13 cellular contexts compared by ENCODE assay signal in genomic region chr7:77063732-77064131, GRCh38. TPM values are rescaled to one million over a fixed set of nuclear protein-coding genes. Genes with fewer than 3 reads are reported as not detected.
DNase-seq lines count a peak whose midpoint lies in the region; ATAC-seq, FAIRE-seq and TF ChIP-seq lines count a peak whose summit lies in the region.
"Not testable (repeated sequence)": the region's sequence is repeated elsewhere in the genome, so short reads cannot be mapped to it uniquely, and the experiment has no call there.
"Had no signal": no experiment of that assay in that cellular context is flagged by ENCODE, and none has a peak within 500 bp of the region (broad histone marks: within the 10 kb centered on the region; RNA-seq: fewer than 3 reads in every experiment).

No MANE protein-coding gene starts in this region.

- dilution Hi-C loops in endothelial cell of umbilical vein (cut with MboI; ENCODE audit: extremely low pct_ligation_motif_present, low sequenced_read_pairs) = not testable (repeated sequence)

- POLR2A ChIA-PET in A673 (lab: Charles Lee; ENCODE audit: low non-redundant PET); HCT116 (lab: Charles Lee); PC-9 (lab: Charles Lee; ENCODE audit: unreplicated experiment); GM12878 (lab: Charles Lee); endothelial cell of umbilical vein (lab: Charles Lee); HepG2 (lab: Yijun Ruan, JAX): not testable (repeated sequence)

- not testable (repeated sequence) for H3K9me2 ChIP-seq in HCT116 (ENCODE audit: insufficient read depth); PC-9 (ENCODE audit: insufficient read depth)

- H3F3A ChIP-seq in PC-9 (ENCODE audit: insufficient read depth, low read depth) = not testable (repeated sequence)

- BruUV-seq in A673 (replicated peaks; lab: Mats Ljungman, UMichigan) = TSS peak; percentile 46
- TSS peak; percentile 53 for BruUV-seq in HCT116 (replicated peaks; lab: Mats Ljungman, UMichigan)
- TSS peak; percentile 18 for BruUV-seq in PC-9 (replicated peaks; lab: Mats Ljungman, UMichigan)
- BruUV-seq in GM12878 (replicated peaks; lab: Mats Ljungman, UMichigan) = TSS peak; percentile 86
- TSS peak; percentile 42 for BruUV-seq in endothelial cell of umbilical vein (replicated peaks; lab: Mats Ljungman, UMichigan)
- TSS peak; percentile 78 for BruUV-seq in HepG2 (replicated peaks; lab: Mats Ljungman, UMichigan)

- intact Hi-C loops in A673 (cut with micrococcal nuclease; ENCODE audit: unreplicated experiment); HCT116 (cut with micrococcal nuclease); PC-9 (cut with micrococcal nuclease; ENCODE audit: unreplicated experiment); GM12878 (cut with micrococcal nuclease; ENCODE audit: unreplicated experiment); endothelial cell of umbilical vein (cut with micrococcal nuclease); left ventricle myocardium superior (cut with micrococcal nuclease); HepG2 (cut with micrococcal nuclease; ENCODE audit: unreplicated experiment): not testable (repeated sequence)

- H3K4me1 ChIP-seq in A673 (ENCODE audit: insufficient read depth, low read length, poor library complexity, severe bottlenecking); HCT116 (ENCODE audit: control insufficient read depth in 1 of 2, insufficient read depth in 2 of 2, low read length in 2 of 2); PC-9 (replicated peaks; ENCODE audit: insufficient read depth); GM12878 (ENCODE audit: control insufficient read depth, insufficient read depth, low read length); endothelial cell of umbilical vein (ENCODE audit: control insufficient read depth, extremely low read depth, insufficient read depth, low read length): not testable (repeated sequence)
- H3K4me1 ChIP-seq in HepG2 (ENCODE audit: insufficient read depth, low read length) = peaks cover 11% of the 10 kb centered on the region

- not testable (repeated sequence) for TF ChIP-seq CTCF in A673 (conservative IDR thresholded peaks at IDR 0.05; ENCODE audit: low read depth, low read length); HCT116 (IDR thresholded peaks at IDR 0.05 in 2 of 3, conservative IDR thresholded peaks at IDR 0.05 in 1 of 3; ENCODE audit: borderline replicate concordance in 1 of 3, insufficient read depth in 1 of 3, low read depth in 2 of 3, low read length in 2 of 3); PC-9 (conservative IDR thresholded peaks at IDR 0.05); GM12878 (IDR thresholded peaks at IDR 0.05 in 2 of 3, conservative IDR thresholded peaks at IDR 0.05 in 1 of 3; ENCODE audit: control insufficient read depth in 2 of 3, extremely low read depth in 1 of 3, insufficient read depth in 1 of 3, low read depth in 3 of 3, low read length in 3 of 3); endothelial cell of umbilical vein (IDR thresholded peaks at IDR 0.05; ENCODE audit: extremely low read depth in 1 of 2, insufficient read depth in 1 of 2, low read depth in 1 of 2, low read length in 2 of 2); HepG2 (CRISPR knock-in tag; IDR thresholded peaks at IDR 0.05)

- in situ Hi-C loops in GM12878 (cut with MboI); HepG2 (cut with HindIII; ENCODE audit: extremely low pct_ligation_motif_present, low pct_unique_long_range_greater_than_20kb): not testable (repeated sequence)

- H3K27ac ChIP-seq in A673 (ENCODE audit: low read depth, low read length, poor library complexity, severe bottlenecking); HCT116 (ENCODE audit: low read depth, low read length); PC-9; GM12878 (ENCODE audit: control insufficient read depth, insufficient read depth); endothelial cell of umbilical vein (ENCODE audit: insufficient read depth, low read depth, low read length); HepG2 (ENCODE audit: extremely low read length, insufficient read depth, low read length): not testable (repeated sequence)

- H3K4me2 ChIP-seq in HCT116 (ENCODE audit: low read length); PC-9; GM12878 (ENCODE audit: control insufficient read depth, insufficient read depth); endothelial cell of umbilical vein (ENCODE audit: insufficient read depth, low read length); HepG2 (ENCODE audit: low read depth, low read length): not testable (repeated sequence)

- H2AFZ ChIP-seq in HCT116 (ENCODE audit: low read depth, low read length, poor library complexity, severe bottlenecking); PC-9; GM12878 (ENCODE audit: control insufficient read depth, low read depth, low read length); endothelial cell of umbilical vein (ENCODE audit: low read depth, low read length); HepG2 (ENCODE audit: low read length): not testable (repeated sequence)

- TF ChIP-seq RAD21 in HCT116 (IDR thresholded peaks at IDR 0.05; ENCODE audit: low read depth); GM12878 (IDR thresholded peaks at IDR 0.05; ENCODE audit: insufficient read depth, low read depth, low read length); HepG2 (CRISPR knock-in tag; IDR thresholded peaks at IDR 0.05): not testable (repeated sequence)

- not testable (repeated sequence) for H3K4me3 ChIP-seq in A673 (ENCODE audit: low read depth, low read length, poor library complexity, severe bottlenecking); HCT116 (replicated peaks in 1 of 2; ENCODE audit: low read depth in 1 of 2, low read length in 2 of 2); PC-9; GM12878; endothelial cell of umbilical vein (replicated peaks in 1 of 3; ENCODE audit: insufficient read depth in 1 of 3, low read depth in 1 of 3, low read length in 3 of 3); HepG2 (replicated peaks in 1 of 3; ENCODE audit: insufficient read depth in 1 of 3, low read depth in 2 of 3, low read length in 3 of 3)

- not testable (repeated sequence) for TF ChIP-seq EP300 in GM12878 (IDR thresholded peaks at IDR 0.05; ENCODE audit: borderline replicate concordance in 1 of 2, control insufficient read depth in 1 of 2, low read depth in 2 of 2, low read length in 2 of 2); HepG2 (IDR thresholded peaks at IDR 0.05; ENCODE audit: low read depth in 2 of 2, low read length in 2 of 2); HepG2 (CRISPR knock-in tag; IDR thresholded peaks at IDR 0.05; ENCODE audit: borderline replicate concordance)

- CTCF ChIA-PET in A673 (lab: Charles Lee); HCT116 (lab: Charles Lee); PC-9 (lab: Charles Lee); GM12878 (lab: Yijun Ruan, JAX); endothelial cell of umbilical vein (lab: Charles Lee); HepG2 (lab: Yijun Ruan, JAX; ENCODE audit: low intra/inter-chr PET ratio, low total read pairs): not testable (repeated sequence)

- not testable (repeated sequence) for H3K9me1 ChIP-seq in endothelial cell of umbilical vein (replicated peaks; ENCODE audit: control insufficient read depth, extremely low read depth, insufficient read depth, low read length)

- not testable (repeated sequence) for H3K9me3 ChIP-seq in A673 (ENCODE audit: low read depth, low read length, poor library complexity, severe bottlenecking); HCT116 (ENCODE audit: control insufficient read depth in 1 of 2, insufficient read depth in 1 of 2, low read depth in 1 of 2, low read length in 2 of 2); PC-9 (ENCODE audit: insufficient read depth, low read depth); GM12878 (replicated peaks; ENCODE audit: control insufficient read depth, insufficient read depth, low read length); endothelial cell of umbilical vein (replicated peaks; ENCODE audit: control insufficient read depth, insufficient read depth, low read length); HepG2 (ENCODE audit: low read length)

- 95% methylated on average over 3 of the region's 4 CpGs for WGBS in GM12878 (ENCODE audit: insufficient coverage, insufficient replicate concordance, low lambda C conversion rate, missing lambda C conversion rate)
- WGBS in HepG2 (ENCODE audit: low lambda C conversion rate) = 99% methylated on average over 4 of the region's 4 CpGs

- not testable (repeated sequence) for H3K36me3 ChIP-seq in A673 (ENCODE audit: insufficient read depth, low read length, poor library complexity, severe bottlenecking); HCT116 (ENCODE audit: control insufficient read depth in 1 of 2, insufficient read depth in 2 of 2, low read length in 2 of 2); PC-9 (ENCODE audit: low read depth); GM12878 (ENCODE audit: control insufficient read depth in 2 of 2, insufficient read depth in 2 of 2, low read length in 1 of 2); endothelial cell of umbilical vein (ENCODE audit: control insufficient read depth in 2 of 2, extremely low read depth in 1 of 2, insufficient read depth in 2 of 2, low read length in 2 of 2); HepG2 (replicated peaks in 1 of 2; ENCODE audit: control insufficient read depth in 1 of 2, insufficient read depth in 2 of 2, low read length in 2 of 2)

- FAIRE-seq in GM12878 (lab: Jason Lieb, UNC); HepG2 (lab: Jason Lieb, UNC): not testable (repeated sequence)
- peak; percentile 84 for FAIRE-seq in endothelial cell of umbilical vein (lab: Jason Lieb, UNC)

- not testable (repeated sequence) for H4K20me1 ChIP-seq in HCT116 (ENCODE audit: insufficient read depth); PC-9 (ENCODE audit: insufficient read depth); GM12878 (ENCODE audit: control insufficient read depth, insufficient read depth); endothelial cell of umbilical vein (replicated peaks; ENCODE audit: control insufficient read depth, extremely low read depth, insufficient read depth, low read length); HepG2 (ENCODE audit: insufficient read depth, low read length)

- not testable (repeated sequence) for ATAC-seq in HCT116, GM12878, HepG2
- ATAC-seq in left ventricle myocardium superior = peak; percentile 31

- H3K9ac ChIP-seq in HCT116 (ENCODE audit: low read length); GM12878 (ENCODE audit: control insufficient read depth, insufficient read depth, low read length); endothelial cell of umbilical vein (replicated peaks; ENCODE audit: extremely low read depth, insufficient read depth, low read length); HepG2 (ENCODE audit: insufficient read depth, low read depth, low read length): not testable (repeated sequence)

- H3K27me3 ChIP-seq in A673 (replicated peaks; ENCODE audit: insufficient read depth, low read depth, low read length, poor library complexity); HCT116 (ENCODE audit: insufficient read depth, low read length); PC-9 (ENCODE audit: insufficient read depth, low read depth); GM12878 (replicated peaks in 1 of 2; ENCODE audit: control insufficient read depth in 2 of 2, insufficient read depth in 2 of 2, low read length in 1 of 2); endothelial cell of umbilical vein (ENCODE audit: control insufficient read depth in 2 of 2, insufficient read depth in 2 of 2, low read length in 2 of 2); HepG2 (ENCODE audit: control insufficient read depth in 1 of 2, insufficient read depth in 2 of 2, low read length in 2 of 2): not testable (repeated sequence)

- RAD21 ChIA-PET in HCT116 (lab: Charles Lee; ENCODE audit: low non-redundant PET in 1 of 2, low total read pairs in 2 of 2, uncharacterized antibody in 2 of 2, unreplicated experiment in 2 of 2); GM12878 (lab: Charles Lee; ENCODE audit: unreplicated experiment): not testable (repeated sequence)

- H3K79me2 ChIP-seq in HCT116 (ENCODE audit: insufficient read depth, low read length); PC-9 (ENCODE audit: low read depth); GM12878 (ENCODE audit: control insufficient read depth, insufficient read depth, low read length); endothelial cell of umbilical vein (ENCODE audit: control insufficient read depth, insufficient read depth, low read length); HepG2 (ENCODE audit: insufficient read depth, low read length): not testable (repeated sequence)

- not testable (repeated sequence) for TF ChIP-seq POLR2A in HCT116 (IDR thresholded peaks at IDR 0.05; ENCODE audit: borderline replicate concordance, extremely low read depth, insufficient read depth, insufficient read length); GM12878 (IDR thresholded peaks at IDR 0.05; ENCODE audit: low read depth, low read length); endothelial cell of umbilical vein (IDR thresholded peaks at IDR 0.05; ENCODE audit: low read depth, low read length); HepG2 (IDR thresholded peaks at IDR 0.05; ENCODE audit: insufficient read depth in 1 of 2, low read depth in 2 of 2, low read length in 2 of 2)

- SMC1A ChIA-PET in GM12878 (lab: Charles Lee; ENCODE audit: uncharacterized antibody, unreplicated experiment) = not testable (repeated sequence)

- not testable (repeated sequence) for DNase-seq in A673 (ENCODE audit: low spot score); HCT116 (ENCODE audit: low read depth, low spot score); PC-9; GM12878 (ENCODE audit: low read depth, low spot score); endothelial cell of umbilical vein (ENCODE audit: low read depth, low spot score); left ventricle myocardium superior; HepG2 (ENCODE audit: low spot score)

RNA-seq across cellular contexts. Expression of gene SPDYE18, which starts 1.4 kb away (rescaled TPM):
- total RNA-seq in A673 (2021) = not detected in 2 replicates
- total RNA-seq in HCT116 (2021; ENCODE audit: unreplicated experiment) = 0.37 TPM
- 0.12 TPM in 1 of 2 replicates, not detected in the other for polyA plus RNA-seq in HCT116 (2012)
- 0.44 TPM in 1 of 2 replicates, not detected in the other for total RNA-seq in PC-9 (2021)
- 0.69 TPM in 1 of 2 replicates, not detected in the other for total RNA-seq in GM12878 (2013; cell fraction: nucleolus; rRNA removed)
- total RNA-seq in GM12878 (2014; rRNA removed) = 0.16 and 0.23 TPM in 2 replicates
- total RNA-seq in GM12878 (2014; rRNA removed; fragmentation: Illumina TruSeq; extraction: Trizol) = 0.27 TPM in 1 of 2 replicates, not detected in the other
- total RNA-seq in GM12878 (2021) = 0.74 TPM in 1 of 2 replicates, not detected in the other
- not detected for polyA plus RNA-seq in GM12878 (2011; ENCODE audit: low read depth)
- 0.20 and 0.23 TPM in 2 replicates for polyA plus RNA-seq in GM12878 (2011; rRNA removed)
- polyA plus RNA-seq in GM12878 (2011; cell fraction: cytosol; rRNA removed) = 0.07 and 0.27 TPM in 2 replicates
- 0.20 and 0.33 TPM in 2 replicates for polyA plus RNA-seq in GM12878 (2011; cell fraction: nucleus; rRNA removed)
- not detected in 2 replicates for polyA plus RNA-seq in GM12878 (2012)
- 0.29 TPM in 1 of 2 replicates, not detected in the other for polyA plus RNA-seq in GM12878 (2014; fragmentation: Illumina TruSeq; extraction: Trizol)
- not detected for polyA plus RNA-seq in GM12878 (2014; fragmentation: Nextera tagmentation; extraction: Ambion mirVana)
- 0.56 TPM in 1 of 2 replicates, not detected in the other for polyA plus RNA-seq in GM12878 (2014; rRNA removed)
- under 1 TPM in 1 of 2 experiments, not detected in 1; 0.39 TPM for polyA plus RNA-seq in GM12878 (2016; fragmentation: Nextera tagmentation; extraction: Ambion mirVana)
- not detected in 2 replicates for polyA minus RNA-seq in GM12878 (2011; rRNA and poly(A)+ RNA removed)
- polyA minus RNA-seq in GM12878 (2011; cell fraction: cytosol; rRNA and poly(A)+ RNA removed) = not detected in 2 replicates
- 0.38 TPM in 1 of 2 replicates, not detected in the other for polyA minus RNA-seq in GM12878 (2011; cell fraction: nucleus; rRNA and poly(A)+ RNA removed)
- 0.35 and 0.66 TPM in 2 replicates for total RNA-seq in endothelial cell of umbilical vein
- polyA plus RNA-seq in endothelial cell of umbilical vein = not detected in 2 replicates
- 0.13 and 0.16 TPM in 2 replicates for polyA plus RNA-seq in endothelial cell of umbilical vein (2011; cell fraction: cytosol; rRNA removed)
- polyA plus RNA-seq in endothelial cell of umbilical vein (2011; cell fraction: nucleus; rRNA removed) = 1.2 and 1.3 TPM in 2 replicates
- not detected in 2 replicates for polyA plus RNA-seq in endothelial cell of umbilical vein (2012)
- 1.6 TPM in 1 of 2 replicates, not detected in the other for polyA minus RNA-seq in endothelial cell of umbilical vein
- not detected for polyA minus RNA-seq in endothelial cell of umbilical vein (2011; cell fraction: cytosol; rRNA and poly(A)+ RNA removed)
- polyA minus RNA-seq in endothelial cell of umbilical vein (2011; cell fraction: nucleus; rRNA and poly(A)+ RNA removed) = not detected in 2 replicates
- total RNA-seq in left ventricle myocardium superior = 0.40 TPM
- total RNA-seq in HepG2 (2016; rRNA removed; fragmentation: Illumina TruSeq; extraction: Trizol) = 0.29 TPM in 1 of 2 replicates, not detected in the other
- 0.40 and 0.53 TPM in 2 replicates for total RNA-seq in HepG2 (2016; cell fraction: cytosol; rRNA removed; fragmentation: Illumina TruSeq; extraction: Trizol; ENCODE audit: low read depth)
- total RNA-seq in HepG2 (2016; cell fraction: insoluble cytoplasmic fraction; rRNA removed; fragmentation: Illumina TruSeq; extraction: Trizol) = 0.32 TPM in 1 of 2 replicates, not detected in the other
- total RNA-seq in HepG2 (2016; cell fraction: membrane; rRNA removed; fragmentation: Illumina TruSeq; extraction: Trizol) = 0.22 TPM in 1 of 2 replicates, not detected in the other
- total RNA-seq in HepG2 (2016; cell fraction: nucleus; rRNA removed; fragmentation: Illumina TruSeq; extraction: Trizol) = 0.75 TPM in 1 of 2 replicates, not detected in the other
- polyA plus RNA-seq in HepG2 (2011; rRNA removed) = not detected in 2 replicates
- 0.07 TPM in 1 of 2 replicates, not detected in the other for polyA plus RNA-seq in HepG2 (2011; cell fraction: cytosol; rRNA removed)
- polyA plus RNA-seq in HepG2 (2011; cell fraction: nucleus; rRNA removed) = 0.47 TPM in 1 of 2 replicates, not detected in the other
- polyA plus RNA-seq in HepG2 (2012) = not detected in 2 replicates
- not detected in 2 replicates for polyA plus RNA-seq in HepG2 (2016; cell fraction: cytosol; fragmentation: Illumina TruSeq; extraction: Trizol; ENCODE audit: low read depth)
- not detected in 2 replicates for polyA plus RNA-seq in HepG2 (2016; cell fraction: insoluble cytoplasmic fraction; fragmentation: Illumina TruSeq; extraction: Trizol; ENCODE audit: low read depth)
- 0.16 TPM in 1 of 2 replicates, not detected in the other for polyA plus RNA-seq in HepG2 (2016; cell fraction: membrane; fragmentation: Illumina TruSeq; extraction: Trizol; ENCODE audit: low read depth)
- 1.00 and 1.1 TPM in 2 replicates for polyA plus RNA-seq in HepG2 (2016; cell fraction: nucleus; fragmentation: Illumina TruSeq; extraction: Trizol; ENCODE audit: insufficient read depth, low read depth)
- polyA minus RNA-seq in HepG2 (2011; rRNA and poly(A)+ RNA removed; ENCODE audit: low replicate concordance) = 0.24 TPM in 1 of 2 replicates, not detected in the other
- polyA minus RNA-seq in HepG2 (2011; cell fraction: cytosol; rRNA and poly(A)+ RNA removed) = not detected in 2 replicates
- not detected in 2 replicates for polyA minus RNA-seq in HepG2 (2011; cell fraction: nucleus; rRNA and poly(A)+ RNA removed)
- total RNA-seq: GM23248, H1, H7 had no signal
- polyA plus RNA-seq: CD14-positive monocyte; CD8-positive, alpha-beta memory T cell; GM23248; H1 had no signal

RNA-seq across cellular contexts. Expression of gene SPDYE17, which starts 31.6 kb away (rescaled TPM):
- not detected in 2 replicates for total RNA-seq in A673 (2021)
- total RNA-seq in HCT116 (2021; ENCODE audit: unreplicated experiment) = not detected
- polyA plus RNA-seq in HCT116 (2012) = not detected in 2 replicates
- not detected in 2 replicates for total RNA-seq in PC-9 (2021)
- total RNA-seq in GM12878 (2013; cell fraction: nucleolus; rRNA removed) = not detected in 2 replicates
- not detected in 2 replicates for total RNA-seq in GM12878 (2014; rRNA removed)
- not detected in 2 replicates for total RNA-seq in GM12878 (2014; rRNA removed; fragmentation: Illumina TruSeq; extraction: Trizol)
- not detected in 2 replicates for total RNA-seq in GM12878 (2021)
- not detected for polyA plus RNA-seq in GM12878 (2011; ENCODE audit: low read depth)
- not detected in 2 replicates for polyA plus RNA-seq in GM12878 (2011; rRNA removed)
- polyA plus RNA-seq in GM12878 (2011; cell fraction: cytosol; rRNA removed) = not detected in 2 replicates
- not detected in 2 replicates for polyA plus RNA-seq in GM12878 (2011; cell fraction: nucleus; rRNA removed)
- polyA plus RNA-seq in GM12878 (2012) = not detected in 2 replicates
- polyA plus RNA-seq in GM12878 (2014; fragmentation: Illumina TruSeq; extraction: Trizol) = not detected in 2 replicates
- not detected for polyA plus RNA-seq in GM12878 (2014; fragmentation: Nextera tagmentation; extraction: Ambion mirVana)
- not detected in 2 replicates for polyA plus RNA-seq in GM12878 (2014; rRNA removed)
- polyA plus RNA-seq in GM12878 (2016; fragmentation: Nextera tagmentation; extraction: Ambion mirVana) = not detected
- polyA minus RNA-seq in GM12878 (2011; rRNA and poly(A)+ RNA removed) = not detected in 2 replicates
- not detected in 2 replicates for polyA minus RNA-seq in GM12878 (2011; cell fraction: cytosol; rRNA and poly(A)+ RNA removed)
- polyA minus RNA-seq in GM12878 (2011; cell fraction: nucleus; rRNA and poly(A)+ RNA removed) = not detected in 2 replicates
- total RNA-seq in endothelial cell of umbilical vein = not detected in 2 replicates
- polyA plus RNA-seq in endothelial cell of umbilical vein = not detected in 2 replicates
- not detected in 2 replicates for polyA plus RNA-seq in endothelial cell of umbilical vein (2011; cell fraction: cytosol; rRNA removed)
- not detected in 2 replicates for polyA plus RNA-seq in endothelial cell of umbilical vein (2011; cell fraction: nucleus; rRNA removed)
- not detected in 2 replicates for polyA plus RNA-seq in endothelial cell of umbilical vein (2012)
- not detected in 2 replicates for polyA minus RNA-seq in endothelial cell of umbilical vein
- not detected for polyA minus RNA-seq in endothelial cell of umbilical vein (2011; cell fraction: cytosol; rRNA and poly(A)+ RNA removed)
- not detected in 2 replicates for polyA minus RNA-seq in endothelial cell of umbilical vein (2011; cell fraction: nucleus; rRNA and poly(A)+ RNA removed)
- not detected for total RNA-seq in left ventricle myocardium superior
- total RNA-seq in HepG2 (2016; rRNA removed; fragmentation: Illumina TruSeq; extraction: Trizol) = not detected in 2 replicates
- not detected in 2 replicates for total RNA-seq in HepG2 (2016; cell fraction: cytosol; rRNA removed; fragmentation: Illumina TruSeq; extraction: Trizol; ENCODE audit: low read depth)
- total RNA-seq in HepG2 (2016; cell fraction: insoluble cytoplasmic fraction; rRNA removed; fragmentation: Illumina TruSeq; extraction: Trizol) = not detected in 2 replicates
- not detected in 2 replicates for total RNA-seq in HepG2 (2016; cell fraction: membrane; rRNA removed; fragmentation: Illumina TruSeq; extraction: Trizol)
- not detected in 2 replicates for total RNA-seq in HepG2 (2016; cell fraction: nucleus; rRNA removed; fragmentation: Illumina TruSeq; extraction: Trizol)
- polyA plus RNA-seq in HepG2 (2011; rRNA removed) = not detected in 2 replicates
- polyA plus RNA-seq in HepG2 (2011; cell fraction: cytosol; rRNA removed) = not detected in 2 replicates
- not detected in 2 replicates for polyA plus RNA-seq in HepG2 (2011; cell fraction: nucleus; rRNA removed)
- polyA plus RNA-seq in HepG2 (2012) = not detected in 2 replicates
- not detected in 2 replicates for polyA plus RNA-seq in HepG2 (2016; cell fraction: cytosol; fragmentation: Illumina TruSeq; extraction: Trizol; ENCODE audit: low read depth)
- not detected in 2 replicates for polyA plus RNA-seq in HepG2 (2016; cell fraction: insoluble cytoplasmic fraction; fragmentation: Illumina TruSeq; extraction: Trizol; ENCODE audit: low read depth)
- not detected in 2 replicates for polyA plus RNA-seq in HepG2 (2016; cell fraction: membrane; fragmentation: Illumina TruSeq; extraction: Trizol; ENCODE audit: low read depth)
- polyA plus RNA-seq in HepG2 (2016; cell fraction: nucleus; fragmentation: Illumina TruSeq; extraction: Trizol; ENCODE audit: insufficient read depth, low read depth) = not detected in 2 replicates
- polyA minus RNA-seq in HepG2 (2011; rRNA and poly(A)+ RNA removed; ENCODE audit: low replicate concordance) = not detected in 2 replicates
- polyA minus RNA-seq in HepG2 (2011; cell fraction: cytosol; rRNA and poly(A)+ RNA removed) = not detected in 2 replicates
- not detected in 2 replicates for polyA minus RNA-seq in HepG2 (2011; cell fraction: nucleus; rRNA and poly(A)+ RNA removed)
- total RNA-seq: CD4-positive, alpha-beta T cell; CD8-positive, alpha-beta memory T cell; GM23248; H1; H7 had no signal
- polyA plus RNA-seq: CD14-positive monocyte; CD8-positive, alpha-beta memory T cell; GM23248; H1 had no signal

RNA-seq across cellular contexts. Expression of gene CCDC146, which starts 58.7 kb away (rescaled TPM):
- total RNA-seq in A673 (2021) (1.1 and 2.2 TPM in 2 replicates), HCT116 (2021; ENCODE audit: unreplicated experiment) (6.3 TPM), PC-9 (2021) (11.6 and 15.9 TPM in 2 replicates), GM12878 (2014; rRNA removed) (0.90 and 1.6 TPM in 2 replicates), GM12878 (2014; rRNA removed; fragmentation: Illumina TruSeq; extraction: Trizol) (1.3 and 1.5 TPM in 2 replicates), GM12878 (2021) (1.2 and 2.0 TPM in 2 replicates), endothelial cell of umbilical vein (2.2 and 2.6 TPM in 2 replicates), left ventricle myocardium superior (11.0 TPM), HepG2 (2016; rRNA removed; fragmentation: Illumina TruSeq; extraction: Trizol) (1.2 and 2.4 TPM in 2 replicates)
- polyA plus RNA-seq in HCT116 (2012) = 2.7 and 3.7 TPM in 2 replicates
- 25.7 and 34.4 TPM in 2 replicates for total RNA-seq in GM12878 (2013; cell fraction: nucleolus; rRNA removed)
- polyA plus RNA-seq in GM12878 (2011; ENCODE audit: low read depth) = 1.4 TPM
- polyA plus RNA-seq in GM12878 (2011; rRNA removed) (5.3 and 6.0 TPM in 2 replicates), GM12878 (2014; fragmentation: Illumina TruSeq; extraction: Trizol) (1.7 and 2.7 TPM in 2 replicates), GM12878 (2014; fragmentation: Nextera tagmentation; extraction: Ambion mirVana) (under 1 TPM; 0.55 to 0.84 TPM), GM12878 (2014; rRNA removed) (1.1 and 2.0 TPM in 2 replicates), GM12878 (2016; fragmentation: Nextera tagmentation; extraction: Ambion mirVana) (1 to 10 TPM in 1 of 2 experiments, under 1 TPM in 1; 0.28 to 1.2 TPM), endothelial cell of umbilical vein (0.65 and 1.5 TPM in 2 replicates), HepG2 (2011; rRNA removed) (4.1 and 5.3 TPM in 2 replicates)
- 1.5 and 1.8 TPM in 2 replicates for polyA plus RNA-seq in GM12878 (2011; cell fraction: cytosol; rRNA removed)
- polyA plus RNA-seq in GM12878 (2011; cell fraction: nucleus; rRNA removed) = 11.7 and 14.8 TPM in 2 replicates
- 1.6 and 2.2 TPM in 2 replicates for polyA plus RNA-seq in GM12878 (2012)
- 1.5 and 3.4 TPM in 2 replicates for polyA minus RNA-seq in GM12878 (2011; rRNA and poly(A)+ RNA removed)
- polyA minus RNA-seq in GM12878 (2011; cell fraction: cytosol; rRNA and poly(A)+ RNA removed) = 1.9 TPM in 1 of 2 replicates, not detected in the other
- 4.5 and 6.9 TPM in 2 replicates for polyA minus RNA-seq in GM12878 (2011; cell fraction: nucleus; rRNA and poly(A)+ RNA removed)
- polyA plus RNA-seq in endothelial cell of umbilical vein (2011; cell fraction: cytosol; rRNA removed) = 0.72 and 1.3 TPM in 2 replicates
- 7.1 and 9.4 TPM in 2 replicates for polyA plus RNA-seq in endothelial cell of umbilical vein (2011; cell fraction: nucleus; rRNA removed)
- polyA plus RNA-seq in endothelial cell of umbilical vein (2012) = 1.1 and 1.8 TPM in 2 replicates
- polyA minus RNA-seq in endothelial cell of umbilical vein = 0.83 and 3.5 TPM in 2 replicates
- polyA minus RNA-seq in endothelial cell of umbilical vein (2011; cell fraction: cytosol; rRNA and poly(A)+ RNA removed) = not detected
- 3.4 and 6.8 TPM in 2 replicates for polyA minus RNA-seq in endothelial cell of umbilical vein (2011; cell fraction: nucleus; rRNA and poly(A)+ RNA removed)
- total RNA-seq in HepG2 (2016; cell fraction: cytosol; rRNA removed; fragmentation: Illumina TruSeq; extraction: Trizol; ENCODE audit: low read depth) = 3.6 and 4.8 TPM in 2 replicates
- 1.1 and 1.8 TPM in 2 replicates for total RNA-seq in HepG2 (2016; cell fraction: insoluble cytoplasmic fraction; rRNA removed; fragmentation: Illumina TruSeq; extraction: Trizol)
- 2.4 and 2.8 TPM in 2 replicates for total RNA-seq in HepG2 (2016; cell fraction: membrane; rRNA removed; fragmentation: Illumina TruSeq; extraction: Trizol)
- 3.0 and 3.7 TPM in 2 replicates for total RNA-seq in HepG2 (2016; cell fraction: nucleus; rRNA removed; fragmentation: Illumina TruSeq; extraction: Trizol)
- 1.2 and 2.0 TPM in 2 replicates for polyA plus RNA-seq in HepG2 (2011; cell fraction: cytosol; rRNA removed)
- 10.6 and 11.4 TPM in 2 replicates for polyA plus RNA-seq in HepG2 (2011; cell fraction: nucleus; rRNA removed)
- polyA plus RNA-seq in HepG2 (2012) = 3.8 and 5.8 TPM in 2 replicates
- 0.16 and 0.34 TPM in 2 replicates for polyA plus RNA-seq in HepG2 (2016; cell fraction: cytosol; fragmentation: Illumina TruSeq; extraction: Trizol; ENCODE audit: low read depth)
- polyA plus RNA-seq in HepG2 (2016; cell fraction: insoluble cytoplasmic fraction; fragmentation: Illumina TruSeq; extraction: Trizol; ENCODE audit: low read depth) = 1.1 and 1.4 TPM in 2 replicates
- polyA plus RNA-seq in HepG2 (2016; cell fraction: membrane; fragmentation: Illumina TruSeq; extraction: Trizol; ENCODE audit: low read depth) = 0.46 and 0.97 TPM in 2 replicates
- 7.8 and 8.0 TPM in 2 replicates for polyA plus RNA-seq in HepG2 (2016; cell fraction: nucleus; fragmentation: Illumina TruSeq; extraction: Trizol; ENCODE audit: insufficient read depth, low read depth)
- polyA minus RNA-seq in HepG2 (2011; rRNA and poly(A)+ RNA removed; ENCODE audit: low replicate concordance) = 0.98 and 2.6 TPM in 2 replicates
- polyA minus RNA-seq in HepG2 (2011; cell fraction: cytosol; rRNA and poly(A)+ RNA removed) = 0.18 and 0.99 TPM in 2 replicates
- 8.2 and 11.3 TPM in 2 replicates for polyA minus RNA-seq in HepG2 (2011; cell fraction: nucleus; rRNA and poly(A)+ RNA removed)
